In genomic region chr19:2739602-2740313, GRCh38 we compare ENCODE assay signal across 8 cellular contexts.
A peak's percentile ranks its signal among the peaks of the same experiment; 100 is the strongest.
DNase-seq lines count a peak whose midpoint lies in the region; ATAC-seq and TF ChIP-seq lines count a peak whose summit lies in the region.

A gene with protein sequence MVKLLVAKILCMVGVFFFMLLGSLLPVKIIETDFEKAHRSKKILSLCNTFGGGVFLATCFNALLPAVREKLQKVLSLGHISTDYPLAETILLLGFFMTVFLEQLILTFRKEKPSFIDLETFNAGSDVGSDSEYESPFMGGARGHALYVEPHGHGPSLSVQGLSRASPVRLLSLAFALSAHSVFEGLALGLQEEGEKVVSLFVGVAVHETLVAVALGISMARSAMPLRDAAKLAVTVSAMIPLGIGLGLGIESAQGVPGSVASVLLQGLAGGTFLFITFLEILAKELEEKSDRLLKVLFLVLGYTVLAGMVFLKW (minus strand): TSS chr19:2740017. CDS start chr19:2737257, 2,760 bp downstream.

- TF ChIP-seq CTCF in AG09319 (IDR thresholded peaks at IDR 0.05; ENCODE audit: low read depth, low read length) = peak; percentile 13

- DNase-seq in AG09319 (ENCODE audit: extremely low read depth, low read depth) (peak; percentile 98), NCI-H446 treated with DMSO at 0.1 percent for 48 hours (lab: John Stamatoyannopoulos, UW) (peak; percentile 94), iris pigment epithelial cell (ENCODE audit: low read depth) (peak; percentile 98)
- peak; percentile 97 for DNase-seq in activated CD4-positive, CD25-positive, alpha-beta regulatory T cell treated with anti-CD3 and anti-CD28 coated beads, Interleukin-2, amount 50 U/mL, for 16 hours (ENCODE audit: low read depth, low spot score)
- peak; percentile 97 for DNase-seq in central memory CD4-positive, alpha-beta T cell
- DNase-seq in stimulated activated CD4-positive, alpha-beta T cell treated with anti-CD3 and anti-CD28 coated beads, Interleukin-12 subunit alpha, Interleukin-12 subunit beta, amount 100 ng/mL, for 24 hours (ENCODE audit: low read depth in 2 of 2) = peak; percentile 97 to 100

- ATAC-seq in GM19035 (IDR thresholded peaks at IDR 0.05; ENCODE audit: unreplicated experiment) (peak; percentile 95), HG03342 (IDR thresholded peaks at IDR 0.05; ENCODE audit: unreplicated experiment) (peak; percentile 93)

Comparison
In these comparisons a context has a peak if more than half of its experiments do, and no peak if none do; other contexts are left out.
1. Peak in every context shown above with its lines: DNase-seq and ATAC-seq.